ENCODE assay signal across 18 cellular contexts in the genomic region with DNA sequence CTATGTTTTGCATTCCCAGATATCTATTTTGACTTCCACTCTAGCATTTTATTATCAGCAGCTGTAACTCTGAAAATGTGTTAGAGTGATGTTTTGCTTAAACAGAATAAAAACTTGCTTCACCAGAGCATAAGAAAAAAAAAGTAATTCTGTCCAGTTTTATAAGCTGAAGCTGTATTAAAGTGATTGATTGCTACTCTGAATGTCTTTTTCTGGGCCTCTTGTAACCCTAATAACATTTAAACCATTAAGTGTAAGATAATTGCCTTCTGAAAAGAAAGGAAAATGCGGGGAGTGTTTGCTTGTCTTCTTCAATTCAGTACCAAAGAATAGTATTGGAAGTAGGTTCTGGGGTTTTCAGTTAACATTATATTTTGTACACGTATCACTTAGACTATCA. TPM values are rescaled to one million over a fixed set of nuclear protein-coding genes. Genes with fewer than 3 reads are reported as not detected.
DNase-seq lines count a peak whose midpoint lies in the region; TF ChIP-seq lines count a peak whose summit lies in the region.
"Had no signal": no experiment of that assay in that cellular context is flagged by ENCODE, and none has a peak within 500 bp of the region (broad histone marks: within the 10 kb centered on the region; RNA-seq: fewer than 3 reads in every experiment).

No MANE protein-coding gene starts in this region.

- no peaks in the 10 kb centered on the region for H3K9me2 ChIP-seq in OCI-LY7 (ENCODE audit: insufficient read depth, low read length)

- no peaks in the 10 kb centered on the region for H4K20me1 ChIP-seq in OCI-LY7 (ENCODE audit: insufficient read depth, low read length)
- H4K20me1 ChIP-seq: BLaER1 had no signal

- CTCF ChIA-PET in OCI-LY7 (lab: Charles Lee; ENCODE audit: unreplicated experiment), result interaction anchor here (1.6 kb wide), 1 partner anchor 13 kb away, joined by 5 read pairs; no protein-coding TSS in a partner anchor

- no peak overlapping the region for H3K4me3 ChIP-seq in OCI-LY7 (ENCODE audit: low read depth, low read length, poor library complexity, severe bottlenecking)
- H3K4me3 ChIP-seq: BLaER1, GM12878 had no signal

- no TSS peak for BruUV-seq in OCI-LY7 (replicated peaks; lab: Mats Ljungman, UMichigan)

- no peaks in the 10 kb centered on the region for H3K36me3 ChIP-seq in OCI-LY7 (ENCODE audit: insufficient read depth, low read length)
- H3K36me3 ChIP-seq: BLaER1 had no signal

- peaks cover 35% of the 10 kb centered on the region for H3K4me1 Mint-ChIP-seq in nephron

- intact Hi-C loops in OCI-LY7 (cut with micrococcal nuclease; ENCODE audit: unreplicated experiment), result no loop called here

- no peak overlapping the region for H3K4me2 ChIP-seq in OCI-LY7 (ENCODE audit: low read length)
- H3K4me2 ChIP-seq: BLaER1 had no signal

- peaks cover 21% of the 10 kb centered on the region for H3K27me3 Mint-ChIP-seq in nephron (ENCODE audit: low read depth)

- no peaks in the 10 kb centered on the region for H3K36me3 Mint-ChIP-seq in nephron (ENCODE audit: low read depth)

- TF ChIP-seq CTCF in OCI-LY7 (conservative IDR thresholded peaks at IDR 0.05; ENCODE audit: low read length) (no peak), nephron (IDR thresholded peaks at IDR 0.05; ENCODE audit: unreplicated experiment in 3 of 3) (no peak)

- peaks cover 10% of the 10 kb centered on the region for H3K4me1 ChIP-seq in OCI-LY7 (ENCODE audit: insufficient read depth, low read length, poor library complexity, severe bottlenecking)

- DNase-seq in NCI-H748 (lab: John Stamatoyannopoulos, UW; ENCODE audit: unreplicated experiment), result peak; percentile 17
- no peak for DNase-seq in NCI-H748 treated with DMSO at 0.1 percent for 48 hours (lab: John Stamatoyannopoulos, UW)
- peak; percentile 27 for DNase-seq in NCI-H146 (lab: John Stamatoyannopoulos, UW)
- no peak for DNase-seq in OCI-LY7 (ENCODE audit: low spot score)
- DNase-seq in DMS79 treated with DMSO at 0.1 percent for 48 hours (lab: John Stamatoyannopoulos, UW), result no peak
- no peak for DNase-seq in KG1 (lab: John Stamatoyannopoulos, UW)
- DNase-seq in NCI-H774 (lab: John Stamatoyannopoulos, UW), result no peak
- DNase-seq: 8988T, GDM1, H9, NCI-H1048, NCI-H187, NCI-H2171, NCI-H510A had no signal

- 0 out of 2 replicates have a peak overlapping the region, but pooled peaks have one; percentile 9 for H2AFZ ChIP-seq in OCI-LY7 (ENCODE audit: low read length)

- H3K27ac ChIP-seq in OCI-LY7 (ENCODE audit: low read depth, low read length, poor library complexity, severe bottlenecking), result no peak overlapping the region
- H3K27ac ChIP-seq: BLaER1, RWPE1 had no signal

- H3K9me3 Mint-ChIP-seq in nephron, result no peaks in the 10 kb centered on the region
- H3K9me3 Mint-ChIP-seq: H9 had no signal

- H3K9me3 ChIP-seq in OCI-LY7 (ENCODE audit: low read length), result no peaks in the 10 kb centered on the region
- H3K9me3 ChIP-seq: BLaER1 had no signal

- H3K4me3 Mint-ChIP-seq in nephron, result no peak overlapping the region

- peak overlapping the region; percentile 37 to 66 (median 63) for H3K27ac Mint-ChIP-seq in nephron

- POLR2A ChIA-PET in OCI-LY7 (lab: Charles Lee), result interaction anchor here (0.7 to 0.9 kb wide), 2 partner anchors 16 to 88 kb away, joined by 3 to 6 read pairs; no protein-coding TSS in a partner anchor

- H3K79me2 ChIP-seq in OCI-LY7 (ENCODE audit: insufficient read depth, low read depth, low read length), result no peaks in the 10 kb centered on the region

RNA-seq across cellular contexts. Expression of gene UBE2E1, which starts 57.9 kb away (rescaled TPM):
- 96.7 and 126 TPM in 2 replicates for total RNA-seq in OCI-LY7 (2014; rRNA removed; shearing (Covaris generic))
- 142 and 167 TPM in 2 replicates for total RNA-seq in OCI-LY7 (2022)

Comparison
In these comparisons a context has a peak if more than half of its experiments do, and no peak if none do; other contexts are left out.
1. DNase-seq: peak in NCI-H748 (single experiment) and NCI-H146 (single experiment); none in NCI-H748 treated with DMSO at 0.1 percent for 48 hours (single experiment), OCI-LY7 (single experiment), DMS79 treated with DMSO at 0.1 percent for 48 hours (single experiment), KG1 (single experiment) and NCI-H774 (single experiment).